ENCODE assay signal across 18 cellular contexts in genomic region chr3:172380632-172381031, GRCh38.
DNase-seq lines count a peak whose midpoint lies in the region; ATAC-seq and TF ChIP-seq lines count a peak whose summit lies in the region.
"Had no signal": no experiment of that assay in that cellular context is flagged by ENCODE, and none has a peak within 500 bp of the region (broad histone marks: within the 10 kb centered on the region; RNA-seq: fewer than 3 reads in every experiment).

No MANE protein-coding gene starts in this region.

- H3K4me1 Mint-ChIP-seq in natural killer cell (peaks cover 17 to 24% of the 10 kb centered on the region in 2 donors), chondrocyte (ENCODE audit: low read depth) (peaks cover 31% of the 10 kb centered on the region)
- H3K4me1 Mint-ChIP-seq in natural killer cell treated with Interleukin-12 subunit alpha and Interleukin-12 subunit beta and Interleukin-15 and Interleukin-18, amount 100 ng/mL, for 72 hours (ENCODE audit: low read depth in 2 of 2), result peaks cover 13 to 27% of the 10 kb centered on the region in 2 donors
- H3K4me1 Mint-ChIP-seq: B cell; CD4-positive, CD25-positive, alpha-beta regulatory T cell had no signal

- H3K9ac ChIP-seq in colonic mucosa (ENCODE audit: low read depth in 2 of 2, low read length in 2 of 2), result no peak overlapping the region
- H3K9ac ChIP-seq: BLaER1 had no signal

- H3K36me3 Mint-ChIP-seq in natural killer cell (peaks cover 47% of the 10 kb centered on the region), chondrocyte (ENCODE audit: low read depth) (peaks cover 47% of the 10 kb centered on the region)
- H3K36me3 Mint-ChIP-seq in natural killer cell treated with Interleukin-12 subunit alpha and Interleukin-12 subunit beta and Interleukin-15 and Interleukin-18, amount 100 ng/mL, for 72 hours, result peaks cover 49% of the 10 kb centered on the region

- H3K4me3 Mint-ChIP-seq in natural killer cell (no peak overlapping the region), chondrocyte (ENCODE audit: unreplicated experiment) (no peak overlapping the region)
- H3K4me3 Mint-ChIP-seq in natural killer cell treated with Interleukin-12 subunit alpha and Interleukin-12 subunit beta and Interleukin-15 and Interleukin-18, amount 100 ng/mL, for 72 hours, result no peak overlapping the region
- H3K4me3 Mint-ChIP-seq: B cell; CD4-positive, CD25-positive, alpha-beta regulatory T cell; CD8-positive, alpha-beta T cell had no signal

- H3K9me3 ChIP-seq in colonic mucosa, result no peaks in the 10 kb centered on the region
- H3K9me3 ChIP-seq: Caco-2 had no signal

- H3K27ac ChIP-seq in colonic mucosa (no peak overlapping the region), dorsolateral prefrontal cortex (no peak overlapping the region)
- H3K27ac ChIP-seq: 22Rv1, BLaER1, C4-2B had no signal

- TF ChIP-seq CTCF in natural killer cell (IDR thresholded peaks at IDR 0.05) (no peak), chondrocyte (IDR thresholded peaks at IDR 0.05) (no peak), colonic mucosa (IDR thresholded peaks at IDR 0.05) (no peak), dorsolateral prefrontal cortex (IDR thresholded peaks at IDR 0.05 in 54 of 56, conservative IDR thresholded peaks at IDR 0.05 in 2 of 56; ENCODE audit: low read depth in 1 of 56, partially characterized antibody in 56 of 56) (no peak)

- no peaks in the 10 kb centered on the region for H3K27me3 ChIP-seq in colonic mucosa
- no peaks in the 10 kb centered on the region for H3K27me3 ChIP-seq in dorsolateral prefrontal cortex
- H3K27me3 ChIP-seq: BLaER1 had no signal

- H3K9me3 Mint-ChIP-seq in natural killer cell (no peaks in the 10 kb centered on the region), chondrocyte (ENCODE audit: low read depth) (peaks cover 3% of the 10 kb centered on the region)
- no peaks in the 10 kb centered on the region for H3K9me3 Mint-ChIP-seq in natural killer cell treated with Interleukin-12 subunit alpha and Interleukin-12 subunit beta and Interleukin-15 and Interleukin-18, amount 100 ng/mL, for 72 hours

- peak overlapping the region; percentile 2 to 53 for H3K27ac Mint-ChIP-seq in natural killer cell
- no peak overlapping the region for H3K27ac Mint-ChIP-seq in natural killer cell treated with Interleukin-12 subunit alpha and Interleukin-12 subunit beta and Interleukin-15 and Interleukin-18, amount 100 ng/mL, for 72 hours
- peak overlapping the region; percentile 28 for H3K27ac Mint-ChIP-seq in chondrocyte (ENCODE audit: unreplicated experiment)
- H3K27ac Mint-ChIP-seq: B cell; CD4-positive, CD25-positive, alpha-beta regulatory T cell; CD8-positive, alpha-beta T cell had no signal

- H3K4me3 ChIP-seq in colonic mucosa (no peak overlapping the region), dorsolateral prefrontal cortex (no peak overlapping the region)
- H3K4me3 ChIP-seq: BLaER1 had no signal

- ATAC-seq in natural killer cell, result no peak
- no peak for ATAC-seq in natural killer cell treated with Interleukin-12 subunit alpha and Interleukin-12 subunit beta and Interleukin-15 and Interleukin-18, amount 100 ng/mL, for 72 hours
- ATAC-seq: CD8-positive, alpha-beta T cell had no signal

- H3K27me3 Mint-ChIP-seq in natural killer cell (ENCODE audit: low read depth in 2 of 2) (no peaks in the 10 kb centered on the region), chondrocyte (ENCODE audit: low read depth) (no peaks in the 10 kb centered on the region)
- H3K27me3 Mint-ChIP-seq in natural killer cell treated with Interleukin-12 subunit alpha and Interleukin-12 subunit beta and Interleukin-15 and Interleukin-18, amount 100 ng/mL, for 72 hours, result no peaks in the 10 kb centered on the region
- H3K27me3 Mint-ChIP-seq: B cell; CD4-positive, CD25-positive, alpha-beta regulatory T cell had no signal

- intact Hi-C loops in natural killer cell (cut with micrococcal nuclease) (no loop called here), colonic mucosa (cut with DNase I) (no loop called here), dorsolateral prefrontal cortex (cut with DNase I) (no loop called here)

- H3K36me3 ChIP-seq in colonic mucosa, result peaks cover 8% of the 10 kb centered on the region

- no peaks in the 10 kb centered on the region for H3K4me1 ChIP-seq in colonic mucosa
- H3K4me1 ChIP-seq: BLaER1, Caco-2 had no signal

- DNase-seq in NCI-H1417 (lab: John Stamatoyannopoulos, UW), result peak in 2 of 3 experiments; percentile 50 to 82
- no peak for DNase-seq in NCI-H1417 treated with DMSO at 0.1 percent for 48 hours (lab: John Stamatoyannopoulos, UW)
- no peak for DNase-seq in natural killer cell
- DNase-seq in natural killer cell treated with Interleukin-12 subunit alpha and Interleukin-12 subunit beta and Interleukin-15 and Interleukin-18, amount 100 ng/mL, for 72 hours (ENCODE audit: low spot score), result no peak
- DNase-seq in chondrocyte (ENCODE audit: low spot score), result no peak
- no peak for DNase-seq in colonic mucosa
- no peak for DNase-seq in dorsolateral prefrontal cortex
- DNase-seq: Caco-2; CD4-positive, CD25-positive, alpha-beta regulatory T cell; CD8-positive, alpha-beta T cell; DMS153; DND-41; H7; HCEC 1CT had no signal

Comparison
In these comparisons a context has a peak if more than half of its experiments do, and no peak if none do; other contexts are left out.
1. DNase-seq: peak in NCI-H1417 (2 of 3); none in NCI-H1417 treated with DMSO at 0.1 percent for 48 hours (single experiment), natural killer cell (single experiment), natural killer cell treated with Interleukin-12 subunit alpha and Interleukin-12 subunit beta and Interleukin-15 and Interleukin-18, amount 100 ng/mL, for 72 hours (single experiment), chondrocyte (single experiment), colonic mucosa (single experiment) and dorsolateral prefrontal cortex (0 of 10).
2. H3K27ac Mint-ChIP-seq: peak in natural killer cell (2 of 2) and chondrocyte (single experiment); none in natural killer cell treated with Interleukin-12 subunit alpha and Interleukin-12 subunit beta and Interleukin-15 and Interleukin-18, amount 100 ng/mL, for 72 hours (0 of 2).